In the genomic region with DNA sequence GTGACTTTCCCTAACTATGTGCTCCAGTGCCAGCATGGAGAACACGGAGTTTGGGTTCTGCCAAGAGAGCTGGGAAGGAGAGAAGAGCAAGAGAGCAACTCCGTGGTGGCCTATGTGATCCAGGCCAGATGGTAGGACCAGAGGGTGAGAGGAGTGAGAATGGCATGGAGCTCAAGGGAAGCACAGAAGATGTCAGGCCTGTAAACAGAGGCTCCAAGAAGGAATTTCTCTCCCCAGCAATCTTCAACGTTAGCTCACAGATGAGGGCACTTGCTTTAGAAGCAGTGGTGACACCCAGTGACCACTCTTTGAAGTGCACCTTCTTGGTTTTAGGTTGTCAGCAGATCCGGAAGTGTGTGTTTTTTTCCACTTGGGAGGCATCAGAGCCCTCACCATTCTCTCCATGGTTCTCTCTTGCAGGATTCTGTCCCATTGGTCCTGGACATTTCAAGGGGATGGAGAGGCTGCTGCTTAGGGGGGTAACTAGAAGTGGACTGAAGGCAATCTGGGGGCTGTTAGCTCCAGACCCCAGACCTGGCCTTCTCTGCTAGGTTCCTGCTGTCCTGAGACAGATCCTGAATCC, we compare ENCODE assay signal across 8 cellular contexts. TPM values are rescaled to one million over a fixed set of nuclear protein-coding genes. Genes with fewer than 3 reads are reported as not detected.
DNase-seq lines count a peak whose midpoint lies in the region; ATAC-seq and TF ChIP-seq lines count a peak whose summit lies in the region.

No MANE protein-coding gene starts in this region.

- H3K79me2 ChIP-seq in smooth muscle cell (ENCODE audit: low read depth): no peaks in the 10 kb centered on the region

- 32% methylated on average over 4 of the region's 4 CpGs for WGBS in smooth muscle cell (ENCODE audit: low lambda C conversion rate)

- no peaks in the 10 kb centered on the region for H3K9me3 ChIP-seq in BE2C
- H3K9me3 ChIP-seq in smooth muscle cell (replicated peaks; ENCODE audit: low read depth): no peaks in the 10 kb centered on the region

- CTCF ChIA-PET in MCF 10A (lab: Yijun Ruan, JAX): interaction anchor here (0.6 to 6.0 kb wide), 34 partner anchors 10 to 1401 kb away, joined by 3 to 102 read pairs (median 4); partner anchors contain the start of gene MYO1D

- DNase-seq in BE2C (peak; percentile 52), NCI-H1105 (lab: John Stamatoyannopoulos, UW) (peak; percentile 55), SW480 (ENCODE audit: low spot score) (peak; percentile 76), MCF 10A (ENCODE audit: unreplicated experiment) (peak; percentile 78), iPS-NIHi11 (ENCODE audit: low spot score) (peak; percentile 81), smooth muscle cell (lab: John Stamatoyannopoulos, UW; ENCODE audit: unreplicated experiment) (no peak), posterior vena cava (ENCODE audit: low spot score) (no peak)

- no peak overlapping the region for H3K9ac ChIP-seq in smooth muscle cell (ENCODE audit: low read depth)

- no TSS peak for BruUV-seq in MCF 10A (replicated peaks; lab: Mats Ljungman, UMichigan)

- H3K27me3 Mint-ChIP-seq in MCF 10A (ENCODE audit: insufficient read depth, unreplicated experiment): no peaks in the 10 kb centered on the region

- H3K4me1 Mint-ChIP-seq in MCF 10A (ENCODE audit: insufficient read depth, unreplicated experiment): peaks cover 5% of the 10 kb centered on the region

- H3K27me3 ChIP-seq in BE2C (0 out of 2 replicates have a peak, but pooled peaks cover 4% of the 10 kb centered on the region), smooth muscle cell (ENCODE audit: low read depth) (no peaks in the 10 kb centered on the region)

- H3K4me3 Mint-ChIP-seq in MCF 10A (ENCODE audit: unreplicated experiment): no peak overlapping the region

- no peaks in the 10 kb centered on the region for H4K20me1 ChIP-seq in smooth muscle cell (ENCODE audit: low read depth)

- H3K36me3 Mint-ChIP-seq in MCF 10A (ENCODE audit: insufficient read depth, unreplicated experiment): no peaks in the 10 kb centered on the region

- no peak overlapping the region for H3K27ac ChIP-seq in smooth muscle cell (ENCODE audit: low read depth)

- H3K4me1 ChIP-seq in BE2C: no peaks in the 10 kb centered on the region
- H3K4me1 ChIP-seq in smooth muscle cell (ENCODE audit: low read depth): no peaks in the 10 kb centered on the region

- peak overlapping the region; percentile 43 for H3K4me2 ChIP-seq in smooth muscle cell

- POLR2A ChIA-PET in MCF 10A (lab: Yijun Ruan, JAX): interaction anchor here (0.6 to 1.3 kb wide), 3 partner anchors 33 to 565 kb away, joined by 3 to 22 read pairs (median 3); partner anchors contain the start of gene MYO1D

- H3K27ac Mint-ChIP-seq in MCF 10A (ENCODE audit: low read depth, unreplicated experiment): no peak overlapping the region

- intact Hi-C loops in MCF 10A (cut with micrococcal nuclease): loop anchor here (1.0 to 5.0 kb wide), 2 partner anchors 33 to 127 kb away; partner anchors contain the start of gene MYO1D
- intact Hi-C loops in posterior vena cava (cut with DNase I): loop anchor here (5.0 to 10.0 kb wide), 2 partner anchors 125 to 1897 kb away; no protein-coding TSS in a partner anchor

- H3K36me3 ChIP-seq in BE2C (no peaks in the 10 kb centered on the region), smooth muscle cell (ENCODE audit: low read depth) (no peaks in the 10 kb centered on the region)

- peak; percentile 49 for ATAC-seq in GM19043 (IDR thresholded peaks at IDR 0.05; ENCODE audit: low read depth, unreplicated experiment)

- H2AFZ ChIP-seq in smooth muscle cell (ENCODE audit: low read depth): peak overlapping the region; percentile 89

- no peak overlapping the region for H3K4me3 ChIP-seq in BE2C (ENCODE audit: low read depth, low read length)
- H3K4me3 ChIP-seq in smooth muscle cell: no peak overlapping the region

- peaks cover 10% of the 10 kb centered on the region for H3F3A ChIP-seq in smooth muscle cell (ENCODE audit: low read depth)

- H3K9me3 Mint-ChIP-seq in MCF 10A (ENCODE audit: unreplicated experiment): no peaks in the 10 kb centered on the region

- peak; percentile 75 for TF ChIP-seq CTCF in BE2C (IDR thresholded peaks at IDR 0.05; ENCODE audit: low read depth, low read length)
- peak; percentile 64 for TF ChIP-seq CTCF in MCF 10A (IDR thresholded peaks at IDR 0.05; ENCODE audit: unreplicated experiment)
- peak; percentile 66 for TF ChIP-seq CTCF in smooth muscle cell (IDR thresholded peaks at IDR 0.05; ENCODE audit: borderline replicate concordance, insufficient read depth, poor library complexity, severe bottlenecking)

RNA-seq across cellular contexts. Expression of gene TMEM98, which starts 18.1 kb away (rescaled TPM):
- 1.2 TPM for polyA plus RNA-seq in BE2C (2012; ENCODE audit: insufficient read depth, insufficient read length, low read depth)
- total RNA-seq in MCF 10A (2022): 5.2 and 9.2 TPM in 2 replicates
- 157 and 190 TPM in 2 replicates for total RNA-seq in smooth muscle cell
- polyA plus RNA-seq in smooth muscle cell: 215 and 222 TPM in 2 replicates
- 10 to 100 TPM; 27.5 to 42.9 TPM for total RNA-seq in posterior vena cava

RNA-seq across cellular contexts. Expression of gene MYO1D, which starts 33.0 kb away (rescaled TPM):
- 0.34 TPM for polyA plus RNA-seq in BE2C (2012; ENCODE audit: insufficient read depth, insufficient read length, low read depth)
- 20.7 and 30.5 TPM in 2 replicates for total RNA-seq in MCF 10A (2022)
- total RNA-seq in smooth muscle cell: 26.9 and 35.7 TPM in 2 replicates
- polyA plus RNA-seq in smooth muscle cell: 13.9 and 20.7 TPM in 2 replicates
- total RNA-seq in posterior vena cava: 100 to 1,000 TPM; 162 to 201 TPM

Comparison
In these comparisons a context has a peak if more than half of its experiments do, and no peak if none do; other contexts are left out.
1. DNase-seq: peak in BE2C (single experiment), NCI-H1105 (single experiment), SW480 (single experiment), MCF 10A (single experiment) and iPS-NIHi11 (single experiment); none in smooth muscle cell (single experiment) and posterior vena cava (single experiment).
2. Peak in every context shown above with its lines, with median percentiles within 50 percentile points of each other: CTCF ChIP-seq.